ENCODE assay signal across 3 cellular contexts in the genomic region with DNA sequence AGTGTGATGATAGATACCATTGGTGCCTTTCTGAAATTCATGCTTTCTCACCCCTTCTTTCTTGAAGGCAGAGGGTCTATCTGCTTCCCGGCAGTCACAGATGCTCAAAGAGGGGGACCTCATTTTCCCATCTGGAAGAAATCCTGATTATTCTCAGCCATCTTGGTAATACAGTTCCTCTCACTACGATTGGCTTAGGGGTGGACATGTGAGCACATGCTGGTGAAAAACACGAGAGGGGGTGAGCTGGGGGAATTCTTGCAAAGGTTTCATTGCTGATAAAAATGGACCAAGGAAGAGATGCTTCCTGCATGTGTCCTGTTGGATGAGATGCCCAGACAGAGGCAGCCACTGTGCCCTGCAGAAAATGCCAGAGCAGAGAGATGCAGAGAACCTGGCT.
A peak's percentile ranks its signal among the peaks of the same experiment; 100 is the strongest.
TF ChIP-seq lines count a peak whose summit lies in the region.

No MANE protein-coding gene starts in this region.

TF ChIP-seq in A549, 52 proteins besides CTCF, POLR2A, EP300 and RAD21:
- TF ChIP-seq MAZ (IDR thresholded peaks at IDR 0.05; ENCODE audit: borderline replicate concordance, low read depth, low read length) = no peak
- TF ChIP-seq, protein P1, sequence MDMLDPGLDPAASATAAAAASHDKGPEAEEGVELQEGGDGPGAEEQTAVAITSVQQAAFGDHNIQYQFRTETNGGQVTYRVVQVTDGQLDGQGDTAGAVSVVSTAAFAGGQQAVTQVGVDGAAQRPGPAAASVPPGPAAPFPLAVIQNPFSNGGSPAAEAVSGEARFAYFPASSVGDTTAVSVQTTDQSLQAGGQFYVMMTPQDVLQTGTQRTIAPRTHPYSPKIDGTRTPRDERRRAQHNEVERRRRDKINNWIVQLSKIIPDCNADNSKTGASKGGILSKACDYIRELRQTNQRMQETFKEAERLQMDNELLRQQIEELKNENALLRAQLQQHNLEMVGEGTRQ (IDR thresholded peaks at IDR 0.05) = 0 out of 2 replicates have a peak, but pooled peaks have one; percentile 12
TF ChIP-seq in A549: peak in this region for 1.

TF ChIP-seq in Ishikawa, 13 proteins besides CTCF, POLR2A, EP300 and RAD21:
- no peak for TF ChIP-seq NFIC (IDR thresholded peaks at IDR 0.05)
- TF ChIP-seq, protein P2, sequence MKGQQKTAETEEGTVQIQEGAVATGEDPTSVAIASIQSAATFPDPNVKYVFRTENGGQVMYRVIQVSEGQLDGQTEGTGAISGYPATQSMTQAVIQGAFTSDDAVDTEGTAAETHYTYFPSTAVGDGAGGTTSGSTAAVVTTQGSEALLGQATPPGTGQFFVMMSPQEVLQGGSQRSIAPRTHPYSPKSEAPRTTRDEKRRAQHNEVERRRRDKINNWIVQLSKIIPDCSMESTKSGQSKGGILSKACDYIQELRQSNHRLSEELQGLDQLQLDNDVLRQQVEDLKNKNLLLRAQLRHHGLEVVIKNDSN (IDR thresholded peaks at IDR 0.05) = 0 out of 2 replicates have a peak, but pooled peaks have one; percentile 7

TF ChIP-seq in GM12878, 131 proteins besides CTCF, POLR2A, EP300 and RAD21:
- TF ChIP-seq, protein P3, sequence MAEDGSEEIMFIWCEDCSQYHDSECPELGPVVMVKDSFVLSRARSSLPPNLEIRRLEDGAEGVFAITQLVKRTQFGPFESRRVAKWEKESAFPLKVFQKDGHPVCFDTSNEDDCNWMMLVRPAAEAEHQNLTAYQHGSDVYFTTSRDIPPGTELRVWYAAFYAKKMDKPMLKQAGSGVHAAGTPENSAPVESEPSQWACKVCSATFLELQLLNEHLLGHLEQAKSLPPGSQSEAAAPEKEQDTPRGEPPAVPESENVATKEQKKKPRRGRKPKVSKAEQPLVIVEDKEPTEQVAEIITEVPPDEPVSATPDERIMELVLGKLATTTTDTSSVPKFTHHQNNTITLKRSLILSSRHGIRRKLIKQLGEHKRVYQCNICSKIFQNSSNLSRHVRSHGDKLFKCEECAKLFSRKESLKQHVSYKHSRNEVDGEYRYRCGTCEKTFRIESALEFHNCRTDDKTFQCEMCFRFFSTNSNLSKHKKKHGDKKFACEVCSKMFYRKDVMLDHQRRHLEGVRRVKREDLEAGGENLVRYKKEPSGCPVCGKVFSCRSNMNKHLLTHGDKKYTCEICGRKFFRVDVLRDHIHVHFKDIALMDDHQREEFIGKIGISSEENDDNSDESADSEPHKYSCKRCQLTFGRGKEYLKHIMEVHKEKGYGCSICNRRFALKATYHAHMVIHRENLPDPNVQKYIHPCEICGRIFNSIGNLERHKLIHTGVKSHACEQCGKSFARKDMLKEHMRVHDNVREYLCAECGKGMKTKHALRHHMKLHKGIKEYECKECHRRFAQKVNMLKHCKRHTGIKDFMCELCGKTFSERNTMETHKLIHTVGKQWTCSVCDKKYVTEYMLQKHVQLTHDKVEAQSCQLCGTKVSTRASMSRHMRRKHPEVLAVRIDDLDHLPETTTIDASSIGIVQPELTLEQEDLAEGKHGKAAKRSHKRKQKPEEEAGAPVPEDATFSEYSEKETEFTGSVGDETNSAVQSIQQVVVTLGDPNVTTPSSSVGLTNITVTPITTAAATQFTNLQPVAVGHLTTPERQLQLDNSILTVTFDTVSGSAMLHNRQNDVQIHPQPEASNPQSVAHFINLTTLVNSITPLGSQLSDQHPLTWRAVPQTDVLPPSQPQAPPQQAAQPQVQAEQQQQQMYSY (CRISPR knock-in tag; IDR thresholded peaks at IDR 0.05) = no peak
- TF ChIP-seq, protein P4, sequence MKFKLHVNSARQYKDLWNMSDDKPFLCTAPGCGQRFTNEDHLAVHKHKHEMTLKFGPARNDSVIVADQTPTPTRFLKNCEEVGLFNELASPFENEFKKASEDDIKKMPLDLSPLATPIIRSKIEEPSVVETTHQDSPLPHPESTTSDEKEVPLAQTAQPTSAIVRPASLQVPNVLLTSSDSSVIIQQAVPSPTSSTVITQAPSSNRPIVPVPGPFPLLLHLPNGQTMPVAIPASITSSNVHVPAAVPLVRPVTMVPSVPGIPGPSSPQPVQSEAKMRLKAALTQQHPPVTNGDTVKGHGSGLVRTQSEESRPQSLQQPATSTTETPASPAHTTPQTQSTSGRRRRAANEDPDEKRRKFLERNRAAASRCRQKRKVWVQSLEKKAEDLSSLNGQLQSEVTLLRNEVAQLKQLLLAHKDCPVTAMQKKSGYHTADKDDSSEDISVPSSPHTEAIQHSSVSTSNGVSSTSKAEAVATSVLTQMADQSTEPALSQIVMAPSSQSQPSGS (IDR thresholded peaks at IDR 0.05; ENCODE audit: low read length) = no peak
- TF ChIP-seq BACH1 (IDR thresholded peaks at IDR 0.05; ENCODE audit: borderline replicate concordance) (no peak), ZZZ3 (IDR thresholded peaks at IDR 0.05; ENCODE audit: control insufficient read depth, insufficient read length, low read depth) (no peak), ZNF274 (IDR thresholded peaks at IDR 0.05; ENCODE audit: insufficient read depth, insufficient read length) (no peak), RAD51 (IDR thresholded peaks at IDR 0.05) (0 out of 2 replicates have a peak, but pooled peaks have one; percentile 15), PML (IDR thresholded peaks at IDR 0.05; ENCODE audit: low read length) (no peak)
- TF ChIP-seq, protein P5, sequence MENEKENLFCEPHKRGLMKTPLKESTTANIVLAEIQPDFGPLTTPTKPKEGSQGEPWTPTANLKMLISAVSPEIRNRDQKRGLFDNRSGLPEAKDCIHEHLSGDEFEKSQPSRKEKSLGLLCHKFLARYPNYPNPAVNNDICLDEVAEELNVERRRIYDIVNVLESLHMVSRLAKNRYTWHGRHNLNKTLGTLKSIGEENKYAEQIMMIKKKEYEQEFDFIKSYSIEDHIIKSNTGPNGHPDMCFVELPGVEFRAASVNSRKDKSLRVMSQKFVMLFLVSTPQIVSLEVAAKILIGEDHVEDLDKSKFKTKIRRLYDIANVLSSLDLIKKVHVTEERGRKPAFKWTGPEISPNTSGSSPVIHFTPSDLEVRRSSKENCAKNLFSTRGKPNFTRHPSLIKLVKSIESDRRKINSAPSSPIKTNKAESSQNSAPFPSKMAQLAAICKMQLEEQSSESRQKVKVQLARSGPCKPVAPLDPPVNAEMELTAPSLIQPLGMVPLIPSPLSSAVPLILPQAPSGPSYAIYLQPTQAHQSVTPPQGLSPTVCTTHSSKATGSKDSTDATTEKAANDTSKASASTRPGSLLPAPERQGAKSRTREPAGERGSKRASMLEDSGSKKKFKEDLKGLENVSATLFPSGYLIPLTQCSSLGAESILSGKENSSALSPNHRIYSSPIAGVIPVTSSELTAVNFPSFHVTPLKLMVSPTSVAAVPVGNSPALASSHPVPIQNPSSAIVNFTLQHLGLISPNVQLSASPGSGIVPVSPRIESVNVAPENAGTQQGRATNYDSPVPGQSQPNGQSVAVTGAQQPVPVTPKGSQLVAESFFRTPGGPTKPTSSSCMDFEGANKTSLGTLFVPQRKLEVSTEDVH (IDR thresholded peaks at IDR 0.05; ENCODE audit: low read depth, partially characterized antibody) = no peak
TF ChIP-seq in GM12878: peak in this region for 1.
